10 cellular contexts compared by ENCODE assay signal in the genomic region with DNA sequence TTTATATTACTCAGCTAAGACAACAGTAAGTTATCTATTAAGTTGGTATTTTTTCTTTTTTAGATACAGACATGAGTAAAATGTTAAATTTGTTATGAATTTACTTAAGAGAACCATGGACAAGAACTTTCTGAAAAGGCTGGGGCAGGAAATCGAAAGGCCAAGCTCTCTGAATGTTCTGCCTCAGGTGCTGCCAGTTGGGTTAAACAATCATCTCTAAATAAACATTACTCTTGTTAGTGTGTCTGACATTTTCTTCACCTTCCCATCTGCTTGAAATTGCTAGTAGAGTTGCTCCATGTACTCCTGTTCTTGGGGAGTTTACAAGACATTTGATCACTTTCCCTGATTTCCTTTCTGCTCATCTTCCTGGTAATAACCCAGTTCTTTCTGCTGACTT.
DNase-seq lines count a peak whose midpoint lies in the region; ATAC-seq and TF ChIP-seq lines count a peak whose summit lies in the region.
"Had no signal": no experiment of that assay in that cellular context is flagged by ENCODE, and none has a peak within 500 bp of the region (broad histone marks: within the 10 kb centered on the region; RNA-seq: fewer than 3 reads in every experiment).

No MANE protein-coding gene starts in this region.

- no peaks in the 10 kb centered on the region for H3K36me3 ChIP-seq in MG63
- H3K36me3 ChIP-seq in esophagus squamous epithelium = no peaks in the 10 kb centered on the region

- H3K4me3 ChIP-seq in MG63 = no peak overlapping the region
- H3K4me3 ChIP-seq in esophagus squamous epithelium = no peak overlapping the region

- ATAC-seq in GM18502 (IDR thresholded peaks at IDR 0.05; ENCODE audit: poor library complexity, unreplicated experiment) (peak; percentile 38), GM21367 (IDR thresholded peaks at IDR 0.05; ENCODE audit: unreplicated experiment) (peak; percentile 37), HG03108 (IDR thresholded peaks at IDR 0.05; ENCODE audit: unreplicated experiment) (peak; percentile 60), HG03159 (IDR thresholded peaks at IDR 0.05; ENCODE audit: unreplicated experiment) (no peak)

- H3K27me3 ChIP-seq in MG63 = no peaks in the 10 kb centered on the region
- H3K27me3 ChIP-seq in esophagus squamous epithelium = no peaks in the 10 kb centered on the region

- H3K9me3 ChIP-seq in MG63 (no peaks in the 10 kb centered on the region), esophagus squamous epithelium (no peaks in the 10 kb centered on the region)

- no peak overlapping the region for H3K27ac ChIP-seq in esophagus squamous epithelium

- peaks cover 2% of the 10 kb centered on the region for H3K27me3 Mint-ChIP-seq in activated T-helper 2 cell treated with anti-CD3 and anti-CD28 coated beads, Interferon-gamma antibody, Interleukin-2, Interleukin-4, amounts not matched to agents 10 μg/mL and 5 μg/mL and 100 μg/mL, durations not matched to agents 14 hours and 24 hours and 36 hours (ENCODE audit: low read depth)

- peaks cover 54% of the 10 kb centered on the region for H3K36me3 Mint-ChIP-seq in activated T-helper 2 cell treated with anti-CD3 and anti-CD28 coated beads, Interferon-gamma antibody, Interleukin-2, Interleukin-4, amounts not matched to agents 10 μg/mL and 5 μg/mL and 100 μg/mL, durations not matched to agents 14 hours and 24 hours and 36 hours (ENCODE audit: low read depth)

- no peak for DNase-seq in activated T-helper 2 cell treated with anti-CD3 and anti-CD28 coated beads, Interferon-gamma antibody, Interleukin-2, Interleukin-4, amounts not matched to agents 10 μg/mL and 5 μg/mL and 100 μg/mL, durations not matched to agents 14 hours and 24 hours and 36 hours (ENCODE audit: low spot score)
- no peak for DNase-seq in stimulated activated CD4-positive, alpha-beta T cell treated with anti-CD3 and anti-CD28 coated beads, Interleukin-1b, Interleukin-23, amount 100 ng/mL, for 48 hours
- no peak for DNase-seq in MG63
- no peak for DNase-seq in esophagus squamous epithelium (lab: John Stamatoyannopoulos, UW)
- DNase-seq: activated CD8-positive, alpha-beta memory T cell treated with anti-CD3 and anti-CD28 coated beads, Interleukin-2, amount 50 U/mL, for 4 hours; NCI-H2227 treated with DMSO at 0.1 percent for 48 hours had no signal

- WGBS in esophagus squamous epithelium, 2 donors = 35 to 50% methylated on average over 1 of the region's 1 CpG

- no peaks in the 10 kb centered on the region for H3K4me1 ChIP-seq in esophagus squamous epithelium

- intact Hi-C loops in activated T-helper 2 cell treated with anti-CD3 and anti-CD28 coated beads, Interferon-gamma antibody, Interleukin-2, Interleukin-4, amounts not matched to agents 10 μg/mL and 5 μg/mL and 100 μg/mL, durations not matched to agents 14 hours and 24 hours and 36 hours (cut with micrococcal nuclease) = loop anchor here (5.0 kb wide), 2 partner anchors 130 to 230 kb away; a partner anchor contains a TSS
- intact Hi-C loops in esophagus squamous epithelium (cut with DNase I) = no loop called here

- peaks cover 59% of the 10 kb centered on the region for H3K9me3 Mint-ChIP-seq in activated T-helper 2 cell treated with anti-CD3 and anti-CD28 coated beads, Interferon-gamma antibody, Interleukin-2, Interleukin-4, amounts not matched to agents 10 μg/mL and 5 μg/mL and 100 μg/mL, durations not matched to agents 14 hours and 24 hours and 36 hours

- no peak for TF ChIP-seq POLR2A in esophagus squamous epithelium (IDR thresholded peaks at IDR 0.05)

- peak overlapping the region; percentile 86 for H3K27ac Mint-ChIP-seq in activated T-helper 2 cell treated with anti-CD3 and anti-CD28 coated beads, Interferon-gamma antibody, Interleukin-2, Interleukin-4, amounts not matched to agents 10 μg/mL and 5 μg/mL and 100 μg/mL, durations not matched to agents 14 hours and 24 hours and 36 hours

- no peak for TF ChIP-seq CTCF in esophagus squamous epithelium (IDR thresholded peaks at IDR 0.05)

- H3K4me3 Mint-ChIP-seq in activated T-helper 2 cell treated with anti-CD3 and anti-CD28 coated beads, Interferon-gamma antibody, Interleukin-2, Interleukin-4, amounts not matched to agents 10 μg/mL and 5 μg/mL and 100 μg/mL, durations not matched to agents 14 hours and 24 hours and 36 hours (ENCODE audit: low read depth) = no peak overlapping the region

- peaks cover 33% of the 10 kb centered on the region for H3K4me1 Mint-ChIP-seq in activated T-helper 2 cell treated with anti-CD3 and anti-CD28 coated beads, Interferon-gamma antibody, Interleukin-2, Interleukin-4, amounts not matched to agents 10 μg/mL and 5 μg/mL and 100 μg/mL, durations not matched to agents 14 hours and 24 hours and 36 hours (ENCODE audit: low read depth)
